In genomic region chr3:152480282-152480953, GRCh38 we compare ENCODE assay signal across 13 cellular contexts.
DNase-seq lines count a peak whose midpoint lies in the region; ATAC-seq and TF ChIP-seq lines count a peak whose summit lies in the region.
"Had no signal": no experiment of that assay in that cellular context is flagged by ENCODE, and none has a peak within 500 bp of the region (broad histone marks: within the 10 kb centered on the region; RNA-seq: fewer than 3 reads in every experiment).

No MANE protein-coding gene starts in this region.

- no peak overlapping the region for H3K27ac ChIP-seq in upper lobe of left lung

- H3K4me1 ChIP-seq in upper lobe of left lung = no peaks in the 10 kb centered on the region

- DNase-seq in NAMALWA (ENCODE audit: low spot score) (peak; percentile 33), upper lobe of left lung (no peak), NCI-H2081 treated with DMSO at 0.1 percent for 48 hours (lab: John Stamatoyannopoulos, UW) (no peak), NCI-H82 (lab: John Stamatoyannopoulos, UW) (no peak)
- DNase-seq in NK-92 treated with Interleukin-12 subunit alpha and Interleukin-12 subunit beta, amount 100 ng/mL, for 24 hours (lab: John Stamatoyannopoulos, UW) = no peak
- DNase-seq: activated CD4-positive, alpha-beta T cell treated with anti-CD3 and anti-CD28 coated beads for 1 hour; left colon; NCI-H2107; Right ventricle myocardium superior; stimulated activated CD4-positive, alpha-beta T cell treated with anti-CD3 and anti-CD28 coated beads, Interleukin-2, amount 100 ng/mL, for 24 hours had no signal

- peak; percentile 95 for ATAC-seq in GM18511 (IDR thresholded peaks at IDR 0.05; ENCODE audit: unreplicated experiment)
- peak; percentile 76 for ATAC-seq in GM21381 (IDR thresholded peaks at IDR 0.05; ENCODE audit: unreplicated experiment)
- peak; percentile 82 for ATAC-seq in HG03039 (IDR thresholded peaks at IDR 0.05; ENCODE audit: unreplicated experiment)
- no peak for ATAC-seq in upper lobe of left lung (ENCODE audit: low FRiP score in 2 of 2)
- ATAC-seq: left colon had no signal

- H3K27me3 ChIP-seq in upper lobe of left lung = no peaks in the 10 kb centered on the region

- no peak for TF ChIP-seq POLR2A in upper lobe of left lung (IDR thresholded peaks at IDR 0.05)

- H3K4me3 ChIP-seq in upper lobe of left lung = no peak overlapping the region

- no peak for TF ChIP-seq CTCF in upper lobe of left lung (IDR thresholded peaks at IDR 0.05)

- TF ChIP-seq EP300 in upper lobe of left lung (IDR thresholded peaks at IDR 0.05) = no peak

- 65 to 68% methylated on average over 2 of the region's 2 CpGs for WGBS in upper lobe of left lung, 2 donors

- H3K36me3 ChIP-seq in upper lobe of left lung = no peaks in the 10 kb centered on the region

- peaks cover 0 to 7% (median 0%) of the 10 kb centered on the region in 4 donors for H3K9me3 ChIP-seq in upper lobe of left lung

Comparison
In these comparisons a context has a peak if more than half of its experiments do, and no peak if none do; other contexts are left out.
1. ATAC-seq: peak in GM18511 (single experiment), GM21381 (single experiment) and HG03039 (single experiment); none in upper lobe of left lung (0 of 2).